ENCODE assay signal across 2 cellular contexts in genomic region chr5:79764147-79764546, GRCh38.
DNase-seq lines count a peak whose midpoint lies in the region; ATAC-seq, FAIRE-seq and TF ChIP-seq lines count a peak whose summit lies in the region.
"Not testable (repeated sequence)": the region's sequence is repeated elsewhere in the genome, so short reads cannot be mapped to it uniquely, and the experiment has no call there.

No MANE protein-coding gene starts in this region.

- H3K27ac ChIP-seq in HEK293 (ENCODE audit: extremely low read depth, low read depth, low read length); K562 (ENCODE audit: extremely low read depth, low read depth, low read length): not testable (repeated sequence)

- 8% methylated on average over 3 of the region's 3 CpGs for WGBS in K562 (ENCODE audit: insufficient coverage, low coverage, missing lambda C conversion rate)

- H3K9ac ChIP-seq in K562 (ENCODE audit: insufficient read depth in 1 of 2, low read depth in 2 of 2, low read length in 2 of 2), result not testable (repeated sequence)

- not testable (repeated sequence) for H3K4me1 ChIP-seq in HEK293 (ENCODE audit: control insufficient read depth, insufficient read depth, low read length); K562 (replicated peaks in 1 of 2; ENCODE audit: control insufficient read depth in 2 of 2, insufficient read depth in 2 of 2, low read length in 2 of 2)

- not testable (repeated sequence) for H3K4me2 ChIP-seq in K562 (ENCODE audit: insufficient read depth, low read length)

- FAIRE-seq in K562 (lab: Jason Lieb, UNC), result not testable (repeated sequence)

- not testable (repeated sequence) for ATAC-seq in K562

- not testable (repeated sequence) for TF ChIP-seq POLR2A in K562 (conservative IDR thresholded peaks at IDR 0.05)

- not testable (repeated sequence) for H3K4me3 ChIP-seq in HEK293 (ENCODE audit: low read depth, low read length); K562

- H3K36me3 ChIP-seq in HEK293 (ENCODE audit: control insufficient read depth in 2 of 2, insufficient read depth in 1 of 2, low read length in 2 of 2); K562 (ENCODE audit: control insufficient read depth, insufficient read depth, low read length): not testable (repeated sequence)

- in situ Hi-C loops in K562 (cut with MboI), result not testable (repeated sequence)

- TF ChIP-seq CTCF in HEK293 (tag by site-specific recombination; IDR thresholded peaks at IDR 0.05); K562 (IDR thresholded peaks at IDR 0.05 in 2 of 3, conservative IDR thresholded peaks at IDR 0.05 in 1 of 3; ENCODE audit: insufficient read depth in 2 of 3, low read depth in 1 of 3, low read length in 3 of 3): not testable (repeated sequence)

- not testable (repeated sequence) for TF ChIP-seq EP300 in K562 (IDR thresholded peaks at IDR 0.05; ENCODE audit: low read length)

- H3K79me2 ChIP-seq in K562 (ENCODE audit: control insufficient read depth, insufficient read depth, low read length), result not testable (repeated sequence)

- not testable (repeated sequence) for H2AFZ ChIP-seq in K562 (ENCODE audit: low read depth, low read length)

- not testable (repeated sequence) for H4K20me1 ChIP-seq in K562 (replicated peaks; ENCODE audit: control insufficient read depth, insufficient read depth, low read length)

- not testable (repeated sequence) for BruUV-seq in K562 (replicated peaks; lab: Mats Ljungman, UMichigan)

- DNase-seq in K562 (ENCODE audit: extremely low read depth in 1 of 4, low spot score in 3 of 4), result not testable (repeated sequence)

- not testable (repeated sequence) for H3K9me1 ChIP-seq in K562 (ENCODE audit: control insufficient read depth, insufficient read depth, low read length)

- H3K9me3 ChIP-seq in HEK293 (ENCODE audit: control insufficient read depth, insufficient read depth, low read depth, low read length); K562 (replicated peaks; ENCODE audit: control insufficient read depth, insufficient read depth, low read depth, low read length): not testable (repeated sequence)

- CTCF ChIA-PET in HEK293 (lab: Yijun Ruan, JAX); K562 (lab: Yijun Ruan, JAX; ENCODE audit: low intra/inter-chr PET ratio): not testable (repeated sequence)

- H3K27me3 ChIP-seq in K562 (ENCODE audit: control insufficient read depth in 2 of 2, insufficient read depth in 2 of 2, low read length in 2 of 2), result not testable (repeated sequence)

- not testable (repeated sequence) for TF ChIP-seq RAD21 in K562 (CRISPR knock-in tag; conservative IDR thresholded peaks at IDR 0.05 in 1 of 2, IDR thresholded peaks at IDR 0.05 in 1 of 2)

- POLR2A ChIA-PET in HEK293 (lab: Yijun Ruan, JAX), result not testable (repeated sequence)
- POLR2A ChIA-PET in K562 (lab: Yijun Ruan, JAX), result interaction anchor here (1.5 kb wide), 1 partner anchor 12 kb away, joined by 7 read pairs; no protein-coding TSS in a partner anchor

- intact Hi-C loops in K562 (cut with micrococcal nuclease), result not testable (repeated sequence)

TF ChIP-seq in HEK293, 187 proteins besides CTCF, POLR2A, EP300 and RAD21:
- peak; percentile 78; the same call in 1 of the 2 replicates for TF ChIP-seq ZNF146 (tag by site-specific recombination; IDR thresholded peaks at IDR 0.05)

TF ChIP-seq in K562, 482 proteins besides CTCF, POLR2A, EP300 and RAD21:
- peak; percentile 56 for TF ChIP-seq ZNF146 (CRISPR knock-in tag; IDR thresholded peaks at IDR 0.05; ENCODE audit: unreplicated experiment)
